30 cellular contexts compared by ENCODE assay signal in genomic region chr9:109454601-109455155, GRCh38. TPM values are rescaled to one million over a fixed set of nuclear protein-coding genes. Genes with fewer than 3 reads are reported as not detected.
"Had no signal": no experiment of that assay in that cellular context is flagged by ENCODE, and none has a peak within 500 bp of the region (broad histone marks: within the 10 kb centered on the region; RNA-seq: fewer than 3 reads in every experiment).

No MANE protein-coding gene starts in this region.

- H3K4me3 Mint-ChIP-seq: dendritic cell treated with granulocyte-macrophage colony-stimulating factor and Interleukin-4, amounts not matched to agents 40 ng/mL and 50 ng/mL, for 4 days; endodermal cell; immature natural killer cell; naive thymus-derived CD8-positive, alpha-beta T cell; nephron progenitor cell; stimulated activated memory B cell treated with anti-CD40 and anti-IgM and Interleukin-4, amounts not matched to agents 10 μg/mL and 1 μg/mL and 100 μg/mL, for 72 hours had no signal

- H3K36me3 ChIP-seq: colonic mucosa, gastroesophageal sphincter, spleen, tibial nerve, upper lobe of right lung, uterus had no signal

- H3K4me3 ChIP-seq: colonic mucosa, esophagus muscularis mucosa, gastroesophageal sphincter, heart left ventricle, hepatocyte, lower lobe of right lung, psoas muscle, skin epidermis, spleen, testis, tibial nerve, upper lobe of right lung, uterus had no signal

- H3K27ac Mint-ChIP-seq: dendritic cell treated with granulocyte-macrophage colony-stimulating factor and Interleukin-4, amounts not matched to agents 40 ng/mL and 50 ng/mL, for 4 days; endodermal cell; immature natural killer cell; naive thymus-derived CD8-positive, alpha-beta T cell; nephron progenitor cell; stimulated activated memory B cell treated with anti-CD40 and anti-IgM and Interleukin-4, amounts not matched to agents 10 μg/mL and 1 μg/mL and 100 μg/mL, for 72 hours had no signal

- H3K27me3 ChIP-seq: colonic mucosa, esophagus muscularis mucosa, foreskin keratinocyte, gastroesophageal sphincter, hepatocyte, testis, tibial nerve, upper lobe of right lung, uterus had no signal

- DNase-seq: colonic mucosa; effector CD8-positive, alpha-beta T cell; endodermal cell; foreskin keratinocyte; heart left ventricle; immature natural killer cell; islet precursor cell; kidney glomerular epithelial cell; left colon; left ventricle myocardium superior; lower lobe of right lung; naive thymus-derived CD8-positive, alpha-beta T cell; nephron progenitor cell; posterior cingulate gyrus; psoas muscle; right cardiac atrium; spleen; stimulated activated CD4-positive, alpha-beta T cell treated with anti-CD3 and anti-CD28 coated beads, Interleukin-4, amount 100 ng/mL, for 4 hours; stimulated activated naive CD8-positive, alpha-beta T cell treated with anti-CD3 and anti-CD28 coated beads, Interleukin-15, Interleukin-2, amounts not matched to agents 100 U/mL and 50 U/mL, for 24 hours; substantia nigra; testis; upper lobe of right lung; uterus had no signal

- H3K27ac ChIP-seq: colonic mucosa, esophagus muscularis mucosa, foreskin keratinocyte, gastroesophageal sphincter, heart left ventricle, lower lobe of right lung, spleen, testis, tibial nerve, upper lobe of right lung, uterus had no signal

- H3K9me3 Mint-ChIP-seq: dendritic cell treated with granulocyte-macrophage colony-stimulating factor and Interleukin-4, amounts not matched to agents 40 ng/mL and 50 ng/mL, for 4 days; endodermal cell; naive thymus-derived CD8-positive, alpha-beta T cell; nephron progenitor cell; stimulated activated memory B cell treated with anti-CD40 and anti-IgM and Interleukin-4, amounts not matched to agents 10 μg/mL and 1 μg/mL and 100 μg/mL, for 72 hours had no signal

- H3K36me3 Mint-ChIP-seq: immature natural killer cell; naive thymus-derived CD8-positive, alpha-beta T cell; stimulated activated memory B cell treated with anti-CD40 and anti-IgM and Interleukin-4, amounts not matched to agents 10 μg/mL and 1 μg/mL and 100 μg/mL, for 72 hours had no signal

- H3K9me3 ChIP-seq: colonic mucosa, esophagus muscularis mucosa, gastroesophageal sphincter, heart left ventricle, lower lobe of right lung, psoas muscle, spleen, testis, tibial nerve, upper lobe of right lung, uterus had no signal

- ATAC-seq: foreskin keratinocyte; gastroesophageal sphincter; heart left ventricle; left colon; left ventricle myocardium superior; lower lobe of right lung; naive thymus-derived CD8-positive, alpha-beta T cell; psoas muscle; right cardiac atrium; stimulated activated memory B cell treated with anti-CD40 and anti-IgM and Interleukin-4, amounts not matched to agents 10 μg/mL and 1 μg/mL and 100 μg/mL, for 72 hours; stimulated activated naive CD8-positive, alpha-beta T cell treated with anti-CD3 and anti-CD28 coated beads, Interleukin-15, Interleukin-2, amounts not matched to agents 100 U/mL and 50 U/mL, for 24 hours; upper lobe of right lung had no signal

- H3K4me1 ChIP-seq: colonic mucosa, esophagus muscularis mucosa, gastroesophageal sphincter, lower lobe of right lung, spleen, testis, tibial nerve, upper lobe of right lung, uterus had no signal

- H3K4me1 Mint-ChIP-seq: immature natural killer cell; stimulated activated memory B cell treated with anti-CD40 and anti-IgM and Interleukin-4, amounts not matched to agents 10 μg/mL and 1 μg/mL and 100 μg/mL, for 72 hours had no signal

RNA-seq across cellular contexts. Expression of gene PTPN3, which starts 43.4 kb away (rescaled TPM):
- total RNA-seq: naive thymus-derived CD8-positive, alpha-beta T cell had no signal
- polyA plus RNA-seq: immature natural killer cell; naive thymus-derived CD8-positive, alpha-beta T cell had no signal
